Comparison of ENCODE assay signal across 8 cellular contexts in genomic region chr17:81833921-81834830, GRCh38. TPM values are rescaled to one million over a fixed set of nuclear protein-coding genes. Genes with fewer than 3 reads are reported as not detected.
DNase-seq lines count a peak whose midpoint lies in the region; ATAC-seq lines count a peak whose summit lies in the region.

No MANE protein-coding gene starts in this region.

- POLR2A ChIA-PET in activated CD4-positive, alpha-beta memory T cell treated with anti-CD3 and anti-CD28 coated beads, Interleukin-2, amount 10 ng/mL, durations not matched to agents 7 days and 5 days (lab: Charles Lee), result interaction anchor here (0.9 to 4.9 kb wide), 13 partner anchors 9 to 131 kb away, joined by 3 to 41 read pairs (median 10); partner anchors contain the start of genes ANAPC11, ARHGDIA, MAFG and MRPL12

- H3K27ac ChIP-seq in iPS DF 6.9 (ENCODE audit: low read length), result no peak overlapping the region

- no peaks in the 10 kb centered on the region for H3K9me3 ChIP-seq in iPS DF 6.9 (ENCODE audit: control insufficient read depth, insufficient read depth, low read length)

- peaks cover 2% of the 10 kb centered on the region for H3K36me3 Mint-ChIP-seq in activated CD4-positive, alpha-beta memory T cell treated with anti-CD3 and anti-CD28 coated beads, Interleukin-2, amount 10 ng/mL, durations not matched to agents 7 days and 5 days (ENCODE audit: low read depth)
- H3K36me3 Mint-ChIP-seq in stimulated activated effector memory CD8-positive, alpha-beta T cell treated with anti-CD3 and anti-CD28 coated beads, Interleukin-12 subunit alpha, Interleukin-12 subunit beta, amount 100 ng/mL, for 72 hours, result peaks cover 17% of the 10 kb centered on the region

- WGBS in iPS DF 6.9 (ENCODE audit: insufficient coverage, insufficient read length), result no CpG with 5 or more reads among the region's 31 CpGs

- CTCF ChIA-PET in activated CD4-positive, alpha-beta memory T cell treated with anti-CD3 and anti-CD28 coated beads, Interleukin-2, amount 10 ng/mL, durations not matched to agents 7 days and 5 days (lab: Charles Lee), result interaction anchor here (1.9 kb wide), 1 partner anchor 25 kb away, joined by 5 read pairs; no protein-coding TSS in a partner anchor

- H3K4me1 Mint-ChIP-seq in activated CD4-positive, alpha-beta memory T cell treated with anti-CD3 and anti-CD28 coated beads, Interleukin-2, amount 10 ng/mL, durations not matched to agents 7 days and 5 days, result peaks cover 31% of the 10 kb centered on the region
- peaks cover 22% of the 10 kb centered on the region for H3K4me1 Mint-ChIP-seq in stimulated activated effector memory CD8-positive, alpha-beta T cell treated with anti-CD3 and anti-CD28 coated beads, Interleukin-12 subunit alpha, Interleukin-12 subunit beta, amount 100 ng/mL, for 72 hours

- H3K4me3 ChIP-seq in iPS DF 6.9 (ENCODE audit: low read length), result peak overlapping the region; percentile 93

- peak; percentile 3 for ATAC-seq in HG03095 (IDR thresholded peaks at IDR 0.05; ENCODE audit: unreplicated experiment)
- ATAC-seq in stimulated activated effector memory CD8-positive, alpha-beta T cell treated with anti-CD3 and anti-CD28 coated beads, Interleukin-12 subunit alpha, Interleukin-12 subunit beta, amount 100 ng/mL, for 72 hours, result no peak
- ATAC-seq in GM19035 (IDR thresholded peaks at IDR 0.05; ENCODE audit: unreplicated experiment), result no peak

- peak overlapping the region; percentile 75 for H3K4me3 Mint-ChIP-seq in activated CD4-positive, alpha-beta memory T cell treated with anti-CD3 and anti-CD28 coated beads, Interleukin-2, amount 10 ng/mL, durations not matched to agents 7 days and 5 days
- peak overlapping the region; percentile 98 for H3K4me3 Mint-ChIP-seq in stimulated activated effector memory CD8-positive, alpha-beta T cell treated with anti-CD3 and anti-CD28 coated beads, Interleukin-12 subunit alpha, Interleukin-12 subunit beta, amount 100 ng/mL, for 72 hours

- no peaks in the 10 kb centered on the region for H3K9me3 Mint-ChIP-seq in activated CD4-positive, alpha-beta memory T cell treated with anti-CD3 and anti-CD28 coated beads, Interleukin-2, amount 10 ng/mL, durations not matched to agents 7 days and 5 days
- no peaks in the 10 kb centered on the region for H3K9me3 Mint-ChIP-seq in stimulated activated effector memory CD8-positive, alpha-beta T cell treated with anti-CD3 and anti-CD28 coated beads, Interleukin-12 subunit alpha, Interleukin-12 subunit beta, amount 100 ng/mL, for 72 hours

- H3K36me3 ChIP-seq in iPS DF 6.9 (ENCODE audit: control insufficient read depth, insufficient read depth, low read length), result no peaks in the 10 kb centered on the region

- peaks cover 9% of the 10 kb centered on the region for H3K4me1 ChIP-seq in iPS DF 6.9 (ENCODE audit: control insufficient read depth, insufficient read depth, low read length)

- H3K27me3 Mint-ChIP-seq in activated CD4-positive, alpha-beta memory T cell treated with anti-CD3 and anti-CD28 coated beads, Interleukin-2, amount 10 ng/mL, durations not matched to agents 7 days and 5 days, result no peaks in the 10 kb centered on the region

- no peaks in the 10 kb centered on the region for H3K27me3 ChIP-seq in iPS DF 6.9 (ENCODE audit: control insufficient read depth, insufficient read depth, low read length)

- peak overlapping the region; percentile 70 for H3K27ac Mint-ChIP-seq in activated CD4-positive, alpha-beta memory T cell treated with anti-CD3 and anti-CD28 coated beads, Interleukin-2, amount 10 ng/mL, durations not matched to agents 7 days and 5 days
- peak overlapping the region; percentile 84 for H3K27ac Mint-ChIP-seq in stimulated activated effector memory CD8-positive, alpha-beta T cell treated with anti-CD3 and anti-CD28 coated beads, Interleukin-12 subunit alpha, Interleukin-12 subunit beta, amount 100 ng/mL, for 72 hours

- DNase-seq in activated CD4-positive, alpha-beta memory T cell treated with anti-CD3 and anti-CD28 coated beads, Interleukin-2, amount 10 ng/mL, durations not matched to agents 7 days and 5 days, result no peak
- no peak for DNase-seq in iPS DF 6.9 (ENCODE audit: low read depth, low spot score)
- DNase-seq in stimulated activated effector memory CD8-positive, alpha-beta T cell treated with anti-CD3 and anti-CD28 coated beads, Interleukin-12 subunit alpha, Interleukin-12 subunit beta, amount 100 ng/mL, for 72 hours (ENCODE audit: low spot score in 2 of 2), result no peak
- DNase-seq in stimulated activated CD4-positive, alpha-beta T cell treated with anti-CD3 and anti-CD28 coated beads, Interleukin-4, amount 100 ng/mL, for 4 hours, result no peak
- DNase-seq in NCI-H2081 treated with DMSO at 0.1 percent for 48 hours (lab: John Stamatoyannopoulos, UW), result no peak
- DNase-seq in effector CD4-positive, alpha-beta T cell, result no peak

RNA-seq across cellular contexts. Expression of gene PPP1R27, which starts 0.7 kb away (rescaled TPM):
- total RNA-seq in activated CD4-positive, alpha-beta memory T cell treated with anti-CD3 and anti-CD28 coated beads, Interleukin-2, amount 10 ng/mL, durations not matched to agents 7 days and 5 days, result not detected

RNA-seq across cellular contexts. Expression of gene MCRIP1, which starts 1.1 kb away (rescaled TPM):
- 10 to 100 TPM; 37.1 to 38.2 TPM for total RNA-seq in activated CD4-positive, alpha-beta memory T cell treated with anti-CD3 and anti-CD28 coated beads, Interleukin-2, amount 10 ng/mL, durations not matched to agents 7 days and 5 days

RNA-seq across cellular contexts. Expression of gene P4HB, which starts 26.2 kb away (rescaled TPM):
- 100 to 1,000 TPM; 483 to 496 TPM for total RNA-seq in activated CD4-positive, alpha-beta memory T cell treated with anti-CD3 and anti-CD28 coated beads, Interleukin-2, amount 10 ng/mL, durations not matched to agents 7 days and 5 days

RNA-seq across cellular contexts. Expression of gene GCGR, which starts 30.2 kb away (rescaled TPM):
- not detected for total RNA-seq in activated CD4-positive, alpha-beta memory T cell treated with anti-CD3 and anti-CD28 coated beads, Interleukin-2, amount 10 ng/mL, durations not matched to agents 7 days and 5 days

RNA-seq across cellular contexts. Expression of gene ARHGDIA, which starts 37.0 kb away (rescaled TPM):
- 100 to 1,000 TPM; 636 to 661 TPM for total RNA-seq in activated CD4-positive, alpha-beta memory T cell treated with anti-CD3 and anti-CD28 coated beads, Interleukin-2, amount 10 ng/mL, durations not matched to agents 7 days and 5 days
